ENCODE assay signal across 8 cellular contexts in genomic region chr15:72306211-72306785, GRCh38. TPM values are rescaled to one million over a fixed set of nuclear protein-coding genes. Genes with fewer than 3 reads are reported as not detected.
DNase-seq lines count a peak whose midpoint lies in the region; ATAC-seq and TF ChIP-seq lines count a peak whose summit lies in the region.

No MANE protein-coding gene starts in this region.

- no peak overlapping the region for H3K4me3 ChIP-seq in BLaER1 treated with 17β-estradiol and CSF1 and Interleukin-3, amounts not matched to agents 10 nM and 100 nM
- no peak overlapping the region for H3K4me3 ChIP-seq in NB4 (ENCODE audit: low read depth, low read length)

- H3K36me3 ChIP-seq in BLaER1 treated with 17β-estradiol and CSF1 and Interleukin-3, amounts not matched to agents 10 nM and 100 nM, result peaks cover 0 to 58% (median 6%) of the 10 kb centered on the region in 11 experiments; a peak in 10 of 22 replicates

- no peak overlapping the region for H3K27ac Mint-ChIP-seq in activated CD4-positive, alpha-beta T cell treated with anti-CD3 and anti-CD28 coated beads, Interleukin-2, amount 10 ng/mL, durations not matched to agents 24 days and 14 days

- no peaks in the 10 kb centered on the region for H3K9me3 Mint-ChIP-seq in activated CD4-positive, alpha-beta T cell treated with anti-CD3 and anti-CD28 coated beads, Interleukin-2, amount 10 ng/mL, durations not matched to agents 24 days and 14 days

- H4K20me1 ChIP-seq in BLaER1 treated with 17β-estradiol and CSF1 and Interleukin-3, amounts not matched to agents 10 nM and 100 nM, result peaks cover 0 to 53% (median 0%) of the 10 kb centered on the region in 11 experiments; a peak in 4 of 22 replicates

- no peak for TF ChIP-seq POLR2A in NB4 (IDR thresholded peaks at IDR 0.05; ENCODE audit: extremely low read depth, insufficient read length)

- peak overlapping the region in 3 of 11 experiments; percentile 8 to 38 (median 19); a peak in 3 of 22 replicates for H3K27ac ChIP-seq in BLaER1 treated with 17β-estradiol and CSF1 and Interleukin-3, amounts not matched to agents 10 nM and 100 nM

- H3K4me3 Mint-ChIP-seq in activated CD4-positive, alpha-beta T cell treated with anti-CD3 and anti-CD28 coated beads, Interleukin-2, amount 10 ng/mL, durations not matched to agents 24 days and 14 days, result no peak overlapping the region

- peaks cover 8% of the 10 kb centered on the region for H3K4me1 Mint-ChIP-seq in activated CD4-positive, alpha-beta T cell treated with anti-CD3 and anti-CD28 coated beads, Interleukin-2, amount 10 ng/mL, durations not matched to agents 24 days and 14 days

- ATAC-seq in esophagus mucosa (peak; percentile 48), GM18520 (IDR thresholded peaks at IDR 0.05; ENCODE audit: unreplicated experiment) (no peak), GM18867 (IDR thresholded peaks at IDR 0.05; ENCODE audit: unreplicated experiment) (no peak)

- H3K9me3 ChIP-seq in BLaER1 treated with 17β-estradiol and CSF1 and Interleukin-3, amounts not matched to agents 10 nM and 100 nM (replicated peaks in 1 of 11), result no peaks in the 10 kb centered on the region

- no peak for TF ChIP-seq CTCF in NB4 (IDR thresholded peaks at IDR 0.05; ENCODE audit: low read depth, low read length)

- H3K27me3 Mint-ChIP-seq in activated CD4-positive, alpha-beta T cell treated with anti-CD3 and anti-CD28 coated beads, Interleukin-2, amount 10 ng/mL, durations not matched to agents 24 days and 14 days, result no peaks in the 10 kb centered on the region

- intact Hi-C loops in activated CD4-positive, alpha-beta T cell treated with anti-CD3 and anti-CD28 coated beads, Interleukin-2, amount 10 ng/mL, durations not matched to agents 24 days and 14 days (cut with micrococcal nuclease), result no loop called here

- H3K27me3 ChIP-seq in BLaER1 treated with 17β-estradiol and CSF1 and Interleukin-3, amounts not matched to agents 10 nM and 100 nM, result no peaks in the 10 kb centered on the region

- H3K4me2 ChIP-seq in BLaER1 treated with 17β-estradiol and CSF1 and Interleukin-3, amounts not matched to agents 10 nM and 100 nM, result peak overlapping the region; percentile 25 to 90 (median 67); a peak in 19 of 22 replicates

- peaks cover 7 to 29% (median 15%) of the 10 kb centered on the region in 10 experiments for H3K4me1 ChIP-seq in BLaER1 treated with 17β-estradiol and CSF1 and Interleukin-3, amounts not matched to agents 10 nM and 100 nM

- H3K36me3 Mint-ChIP-seq in activated CD4-positive, alpha-beta T cell treated with anti-CD3 and anti-CD28 coated beads, Interleukin-2, amount 10 ng/mL, durations not matched to agents 24 days and 14 days (ENCODE audit: low read depth), result no peaks in the 10 kb centered on the region

- H3K9ac ChIP-seq in BLaER1 treated with 17β-estradiol and CSF1 and Interleukin-3, amounts not matched to agents 10 nM and 100 nM, result no peak overlapping the region

- DNase-seq in NB4 (ENCODE audit: low read depth) (peak; percentile 84), OCI-M2 (lab: John Stamatoyannopoulos, UW; ENCODE audit: unreplicated experiment) (no peak)
- DNase-seq in activated CD4-positive, alpha-beta T cell treated with anti-CD3 and anti-CD28 coated beads, Interleukin-2, amount 10 ng/mL, durations not matched to agents 24 days and 14 days, result peak; percentile 88
- peak; percentile 39 for DNase-seq in stimulated activated CD8-positive, alpha-beta memory T cell treated with anti-CD3 and anti-CD28 coated beads, Interleukin-4, amount 100 ng/mL, for 48 hours

RNA-seq across cellular contexts. Expression of gene CELF6, which starts 13.7 kb away (rescaled TPM):
- total RNA-seq in activated CD4-positive, alpha-beta T cell treated with anti-CD3 and anti-CD28 coated beads, Interleukin-2, amount 10 ng/mL, durations not matched to agents 24 days and 14 days, result 0.19 and 0.21 TPM in 2 replicates
- not detected for total RNA-seq in esophagus mucosa

RNA-seq across cellular contexts. Expression of gene PARP6, which starts 33.9 kb away (rescaled TPM):
- total RNA-seq in activated CD4-positive, alpha-beta T cell treated with anti-CD3 and anti-CD28 coated beads, Interleukin-2, amount 10 ng/mL, durations not matched to agents 24 days and 14 days, result 69.7 and 78.6 TPM in 2 replicates
- 32.6 TPM for total RNA-seq in esophagus mucosa
